In the genomic region with DNA sequence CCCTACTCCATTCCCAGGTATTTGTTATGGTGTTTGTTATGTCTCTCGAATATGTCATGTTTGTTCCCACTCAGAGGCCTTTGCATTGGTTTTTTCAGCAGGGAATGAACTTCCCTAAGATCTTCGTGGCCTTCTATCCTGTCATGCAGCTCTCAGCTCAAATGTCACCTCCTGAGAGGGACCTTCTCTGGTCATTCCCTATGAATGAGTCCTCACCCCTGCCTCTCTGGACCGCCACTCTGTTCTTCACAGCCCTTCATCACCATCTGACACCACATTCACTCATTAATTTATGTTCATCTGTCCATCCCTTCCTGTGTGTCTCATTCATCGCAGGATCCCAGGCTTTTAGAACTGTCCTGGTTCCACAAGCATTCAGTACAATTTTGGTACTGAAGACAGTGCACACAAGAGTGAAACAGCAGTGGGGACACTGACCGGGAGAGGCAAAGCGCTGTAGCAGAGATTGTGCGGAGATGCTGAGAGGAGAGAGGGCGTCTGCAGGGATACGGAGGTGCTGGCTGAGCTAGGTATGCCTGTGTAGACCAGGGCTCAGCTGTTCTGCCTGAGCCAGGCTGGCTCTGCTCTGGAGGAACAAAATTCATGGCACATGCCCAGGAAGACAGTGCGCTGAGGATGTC, we compare ENCODE assay signal across 2 cellular contexts.
TF ChIP-seq lines count a peak whose summit lies in the region.

No MANE protein-coding gene starts in this region.

TF ChIP-seq in GM23338, 12 proteins besides CTCF, POLR2A, EP300 and RAD21 (continued from another document):
- TF ChIP-seq, protein P1, sequence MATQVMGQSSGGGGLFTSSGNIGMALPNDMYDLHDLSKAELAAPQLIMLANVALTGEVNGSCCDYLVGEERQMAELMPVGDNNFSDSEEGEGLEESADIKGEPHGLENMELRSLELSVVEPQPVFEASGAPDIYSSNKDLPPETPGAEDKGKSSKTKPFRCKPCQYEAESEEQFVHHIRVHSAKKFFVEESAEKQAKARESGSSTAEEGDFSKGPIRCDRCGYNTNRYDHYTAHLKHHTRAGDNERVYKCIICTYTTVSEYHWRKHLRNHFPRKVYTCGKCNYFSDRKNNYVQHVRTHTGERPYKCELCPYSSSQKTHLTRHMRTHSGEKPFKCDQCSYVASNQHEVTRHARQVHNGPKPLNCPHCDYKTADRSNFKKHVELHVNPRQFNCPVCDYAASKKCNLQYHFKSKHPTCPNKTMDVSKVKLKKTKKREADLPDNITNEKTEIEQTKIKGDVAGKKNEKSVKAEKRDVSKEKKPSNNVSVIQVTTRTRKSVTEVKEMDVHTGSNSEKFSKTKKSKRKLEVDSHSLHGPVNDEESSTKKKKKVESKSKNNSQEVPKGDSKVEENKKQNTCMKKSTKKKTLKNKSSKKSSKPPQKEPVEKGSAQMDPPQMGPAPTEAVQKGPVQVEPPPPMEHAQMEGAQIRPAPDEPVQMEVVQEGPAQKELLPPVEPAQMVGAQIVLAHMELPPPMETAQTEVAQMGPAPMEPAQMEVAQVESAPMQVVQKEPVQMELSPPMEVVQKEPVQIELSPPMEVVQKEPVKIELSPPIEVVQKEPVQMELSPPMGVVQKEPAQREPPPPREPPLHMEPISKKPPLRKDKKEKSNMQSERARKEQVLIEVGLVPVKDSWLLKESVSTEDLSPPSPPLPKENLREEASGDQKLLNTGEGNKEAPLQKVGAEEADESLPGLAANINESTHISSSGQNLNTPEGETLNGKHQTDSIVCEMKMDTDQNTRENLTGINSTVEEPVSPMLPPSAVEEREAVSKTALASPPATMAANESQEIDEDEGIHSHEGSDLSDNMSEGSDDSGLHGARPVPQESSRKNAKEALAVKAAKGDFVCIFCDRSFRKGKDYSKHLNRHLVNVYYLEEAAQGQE (IDR thresholded peaks at IDR 0.05; ENCODE audit: unreplicated experiment), result no peak
- TF ChIP-seq STAT1 (IDR thresholded peaks at IDR 0.05; ENCODE audit: unreplicated experiment) (no peak), EZH2 (IDR thresholded peaks at IDR 0.05; ENCODE audit: low read depth, unreplicated experiment) (no peak), CREB1 (CRISPR knock-in tag; IDR thresholded peaks at IDR 0.05; ENCODE audit: low read depth) (no peak), NANOG (IDR thresholded peaks at IDR 0.05; ENCODE audit: borderline replicate concordance) (no peak), ZNF114 (CRISPR knock-in tag; IDR thresholded peaks at IDR 0.05) (no peak)
- TF ChIP-seq, protein P2, sequence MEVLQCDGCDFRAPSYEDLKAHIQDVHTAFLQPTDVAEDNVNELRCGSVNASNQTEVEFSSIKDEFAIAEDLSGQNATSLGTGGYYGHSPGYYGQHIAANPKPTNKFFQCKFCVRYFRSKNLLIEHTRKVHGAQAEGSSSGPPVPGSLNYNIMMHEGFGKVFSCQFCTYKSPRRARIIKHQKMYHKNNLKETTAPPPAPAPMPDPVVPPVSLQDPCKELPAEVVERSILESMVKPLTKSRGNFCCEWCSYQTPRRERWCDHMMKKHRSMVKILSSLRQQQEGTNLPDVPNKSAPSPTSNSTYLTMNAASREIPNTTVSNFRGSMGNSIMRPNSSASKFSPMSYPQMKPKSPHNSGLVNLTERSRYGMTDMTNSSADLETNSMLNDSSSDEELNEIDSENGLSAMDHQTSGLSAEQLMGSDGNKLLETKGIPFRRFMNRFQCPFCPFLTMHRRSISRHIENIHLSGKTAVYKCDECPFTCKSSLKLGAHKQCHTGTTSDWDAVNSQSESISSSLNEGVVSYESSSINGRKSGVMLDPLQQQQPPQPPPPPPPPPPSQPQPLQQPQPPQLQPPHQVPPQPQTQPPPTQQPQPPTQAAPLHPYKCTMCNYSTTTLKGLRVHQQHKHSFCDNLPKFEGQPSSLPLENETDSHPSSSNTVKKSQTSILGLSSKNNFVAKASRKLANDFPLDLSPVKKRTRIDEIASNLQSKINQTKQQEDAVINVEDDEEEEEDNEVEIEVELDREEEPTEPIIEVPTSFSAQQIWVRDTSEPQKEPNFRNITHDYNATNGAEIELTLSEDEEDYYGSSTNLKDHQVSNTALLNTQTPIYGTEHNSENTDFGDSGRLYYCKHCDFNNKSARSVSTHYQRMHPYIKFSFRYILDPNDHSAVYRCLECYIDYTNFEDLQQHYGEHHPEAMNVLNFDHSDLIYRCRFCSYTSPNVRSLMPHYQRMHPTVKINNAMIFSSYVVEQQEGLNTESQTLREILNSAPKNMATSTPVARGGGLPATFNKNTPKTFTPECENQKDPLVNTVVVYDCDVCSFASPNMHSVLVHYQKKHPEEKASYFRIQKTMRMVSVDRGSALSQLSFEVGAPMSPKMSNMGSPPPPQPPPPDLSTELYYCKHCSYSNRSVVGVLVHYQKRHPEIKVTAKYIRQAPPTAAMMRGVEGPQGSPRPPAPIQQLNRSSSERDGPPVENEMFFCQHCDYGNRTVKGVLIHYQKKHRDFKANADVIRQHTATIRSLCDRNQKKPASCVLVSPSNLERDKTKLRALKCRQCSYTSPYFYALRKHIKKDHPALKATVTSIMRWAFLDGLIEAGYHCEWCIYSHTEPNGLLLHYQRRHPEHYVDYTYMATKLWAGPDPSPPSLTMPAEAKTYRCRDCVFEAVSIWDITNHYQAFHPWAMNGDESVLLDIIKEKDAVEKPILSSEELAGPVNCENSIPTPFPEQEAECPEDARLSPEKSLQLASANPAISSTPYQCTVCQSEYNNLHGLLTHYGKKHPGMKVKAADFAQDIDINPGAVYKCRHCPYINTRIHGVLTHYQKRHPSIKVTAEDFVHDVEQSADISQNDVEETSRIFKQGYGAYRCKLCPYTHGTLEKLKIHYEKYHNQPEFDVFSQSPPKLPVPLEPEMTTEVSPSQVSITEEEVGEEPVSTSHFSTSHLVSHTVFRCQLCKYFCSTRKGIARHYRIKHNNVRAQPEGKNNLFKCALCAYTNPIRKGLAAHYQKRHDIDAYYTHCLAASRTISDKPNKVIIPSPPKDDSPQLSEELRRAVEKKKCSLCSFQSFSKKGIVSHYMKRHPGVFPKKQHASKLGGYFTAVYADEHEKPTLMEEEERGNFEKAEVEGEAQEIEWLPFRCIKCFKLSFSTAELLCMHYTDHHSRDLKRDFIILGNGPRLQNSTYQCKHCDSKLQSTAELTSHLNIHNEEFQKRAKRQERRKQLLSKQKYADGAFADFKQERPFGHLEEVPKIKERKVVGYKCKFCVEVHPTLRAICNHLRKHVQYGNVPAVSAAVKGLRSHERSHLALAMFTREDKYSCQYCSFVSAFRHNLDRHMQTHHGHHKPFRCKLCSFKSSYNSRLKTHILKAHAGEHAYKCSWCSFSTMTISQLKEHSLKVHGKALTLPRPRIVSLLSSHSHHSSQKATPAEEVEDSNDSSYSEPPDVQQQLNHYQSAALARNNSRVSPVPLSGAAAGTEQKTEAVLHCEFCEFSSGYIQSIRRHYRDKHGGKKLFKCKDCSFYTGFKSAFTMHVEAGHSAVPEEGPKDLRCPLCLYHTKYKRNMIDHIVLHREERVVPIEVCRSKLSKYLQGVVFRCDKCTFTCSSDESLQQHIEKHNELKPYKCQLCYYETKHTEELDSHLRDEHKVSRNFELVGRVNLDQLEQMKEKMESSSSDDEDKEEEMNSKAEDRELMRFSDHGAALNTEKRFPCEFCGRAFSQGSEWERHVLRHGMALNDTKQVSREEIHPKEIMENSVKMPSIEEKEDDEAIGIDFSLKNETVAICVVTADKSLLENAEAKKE (CRISPR knock-in tag; IDR thresholded peaks at IDR 0.05), result no peak

TF ChIP-seq in WTC11, 78 proteins besides CTCF, POLR2A, EP300 and RAD21 (continued from another document):
- TF ChIP-seq, protein P3, sequence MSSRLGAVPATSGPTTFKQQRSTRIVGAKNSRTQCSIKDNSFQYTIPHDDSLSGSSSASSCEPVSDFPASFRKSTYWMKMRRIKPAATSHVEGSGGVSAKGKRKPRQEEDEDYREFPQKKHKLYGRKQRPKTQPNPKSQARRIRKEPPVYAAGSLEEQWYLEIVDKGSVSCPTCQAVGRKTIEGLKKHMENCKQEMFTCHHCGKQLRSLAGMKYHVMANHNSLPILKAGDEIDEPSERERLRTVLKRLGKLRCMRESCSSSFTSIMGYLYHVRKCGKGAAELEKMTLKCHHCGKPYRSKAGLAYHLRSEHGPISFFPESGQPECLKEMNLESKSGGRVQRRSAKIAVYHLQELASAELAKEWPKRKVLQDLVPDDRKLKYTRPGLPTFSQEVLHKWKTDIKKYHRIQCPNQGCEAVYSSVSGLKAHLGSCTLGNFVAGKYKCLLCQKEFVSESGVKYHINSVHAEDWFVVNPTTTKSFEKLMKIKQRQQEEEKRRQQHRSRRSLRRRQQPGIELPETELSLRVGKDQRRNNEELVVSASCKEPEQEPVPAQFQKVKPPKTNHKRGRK (CRISPR knock-in tag; IDR thresholded peaks at IDR 0.05; ENCODE audit: borderline replicate concordance), result no peak
- TF ChIP-seq NFATC4 (CRISPR knock-in tag; IDR thresholded peaks at IDR 0.05), result no peak
TF ChIP-seq in WTC11: peak in this region for 0.
